Comparison of ENCODE assay signal across 4 cellular contexts in the genomic region with DNA sequence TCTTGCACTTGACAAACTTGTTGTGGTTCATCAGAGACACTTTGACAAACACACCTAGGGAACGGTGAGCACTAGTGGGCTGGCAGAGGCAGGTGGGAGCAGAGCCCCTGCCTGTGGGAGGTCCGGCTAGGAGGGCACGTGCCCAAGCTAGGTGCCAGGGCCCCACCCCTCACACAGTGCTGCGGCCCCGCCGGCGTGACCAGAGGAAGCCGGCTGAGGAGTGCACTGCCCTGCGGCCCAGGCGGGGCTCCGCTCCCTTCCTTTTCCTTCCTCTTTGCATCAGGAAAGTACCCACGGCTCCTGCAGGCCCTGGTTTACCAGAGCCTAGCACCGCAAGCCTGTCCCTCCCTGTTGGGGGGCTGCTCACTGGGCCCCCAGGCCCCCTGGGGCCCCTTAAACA. TPM values are rescaled to one million over a fixed set of nuclear protein-coding genes. Genes with fewer than 3 reads are reported as not detected.
"Had no signal": no experiment of that assay in that cellular context is flagged by ENCODE, and none has a peak within 500 bp of the region (broad histone marks: within the 10 kb centered on the region; RNA-seq: fewer than 3 reads in every experiment).

No MANE protein-coding gene starts in this region.

RNA-seq across cellular contexts. Expression of a gene that starts 7.2 kb away (rescaled TPM):
- total RNA-seq: M059J, PC-3, SK-MEL-5 had no signal
- polyA plus RNA-seq: K562 had no signal
